Comparison of ENCODE assay signal across 15 cellular contexts in genomic region chr5:3075309-3075708, GRCh38.
"Had no signal": no experiment of that assay in that cellular context is flagged by ENCODE, and none has a peak within 500 bp of the region (broad histone marks: within the 10 kb centered on the region; RNA-seq: fewer than 3 reads in every experiment).

No MANE protein-coding gene starts in this region.

- H3K36me3 ChIP-seq: adrenal gland, lower lobe of right lung, neutrophil had no signal

- H3K9me3 ChIP-seq: adrenal gland, lower lobe of right lung had no signal

- H3K27ac ChIP-seq: adrenal gland, lower lobe of right lung, neutrophil had no signal

- H3K27me3 ChIP-seq: adrenal gland, neutrophil had no signal

- DNase-seq: activated CD4-positive, alpha-beta memory T cell treated with anti-CD3 and anti-CD28 coated beads, Interleukin-2, amount 10 ng/mL, durations not matched to agents 7 days and 5 days; activated CD4-positive, alpha-beta T cell treated with anti-CD3 and anti-CD28 coated beads for 36 hours; activated naive CD4-positive, alpha-beta T cell treated with anti-CD3 and anti-CD28 coated beads, Interleukin-2, amount 50 U/mL, for 16 hours; adrenal gland; central memory CD4-positive, alpha-beta T cell; effector memory CD8-positive, alpha-beta T cell; immature natural killer cell; lower lobe of right lung; naive B cell; retina; stimulated activated CD4-positive, alpha-beta T cell treated with anti-CD3 and anti-CD28 coated beads, Interleukin-15, amount 100 ng/mL, for 24 hours; stimulated activated CD4-positive, alpha-beta T cell treated with anti-CD3 and anti-CD28 coated beads, Interleukin-4, amount 100 ng/mL, for 24 hours; T1000 had no signal

- H3K4me1 ChIP-seq: adrenal gland, lower lobe of right lung had no signal

- H3K4me3 ChIP-seq: adrenal gland, lower lobe of right lung had no signal

- ATAC-seq: activated CD4-positive, alpha-beta T cell treated with anti-CD3 and anti-CD28 coated beads for 36 hours; effector memory CD8-positive, alpha-beta T cell; esophagus mucosa; lower lobe of right lung had no signal
